In genomic region chr7:1717903-1718676, GRCh38 we compare ENCODE assay signal across 20 cellular contexts.
"Had no signal": no experiment of that assay in that cellular context is flagged by ENCODE, and none has a peak within 500 bp of the region (broad histone marks: within the 10 kb centered on the region; RNA-seq: fewer than 3 reads in every experiment).

No MANE protein-coding gene starts in this region.

- H3K27ac Mint-ChIP-seq: nephron, type B pancreatic cell had no signal

- H3K4me3 ChIP-seq: coronary artery, gastrocnemius medialis, prostate gland, sigmoid colon, skin epidermis, suprapubic skin, thyroid gland, uterus had no signal

- H3K27me3 ChIP-seq: gastrocnemius medialis, thyroid gland, uterus had no signal

- H3K4me1 Mint-ChIP-seq: naive B cell had no signal

- H3K4me1 ChIP-seq: parathyroid adenoma, prostate gland, sigmoid colon, uterus had no signal

- H3K4me3 Mint-ChIP-seq: naive B cell, nephron, type B pancreatic cell had no signal

- FAIRE-seq: endometrium had no signal

- H3K27ac ChIP-seq: coronary artery, gastrocnemius medialis, parathyroid adenoma, prostate gland, sigmoid colon, skin epidermis, suprapubic skin, thyroid gland, uterus had no signal

- H3K9me3 ChIP-seq: gastrocnemius medialis, prostate gland, sigmoid colon, suprapubic skin, thyroid gland, uterus had no signal

- H3K36me3 Mint-ChIP-seq: type B pancreatic cell had no signal

- H3K36me3 ChIP-seq: gastrocnemius medialis, prostate gland, sigmoid colon, suprapubic skin, thyroid gland, uterus had no signal

- DNase-seq: effector memory CD4-positive, alpha-beta T cell; gastrocnemius medialis; islet precursor cell; mesendoderm; naive B cell; retina; sigmoid colon; stimulated activated CD4-positive, alpha-beta T cell treated with anti-CD3 and anti-CD28 coated beads, Interleukin-12 subunit alpha, Interleukin-12 subunit beta, amount 100 ng/mL, for 4 hours; stimulated activated naive CD8-positive, alpha-beta T cell treated with anti-CD3 and anti-CD28 coated beads, Interleukin-15, Interleukin-2, amounts not matched to agents 100 U/mL and 50 U/mL, for 24 hours; thyroid gland; uterus had no signal

- H3K9me3 Mint-ChIP-seq: nephron, type B pancreatic cell had no signal

- ATAC-seq: esophagus mucosa; gastrocnemius medialis; stimulated activated naive CD8-positive, alpha-beta T cell treated with anti-CD3 and anti-CD28 coated beads, Interleukin-15, Interleukin-2, amounts not matched to agents 100 U/mL and 50 U/mL, for 24 hours had no signal
